ENCODE assay signal across 10 cellular contexts in the genomic region with DNA sequence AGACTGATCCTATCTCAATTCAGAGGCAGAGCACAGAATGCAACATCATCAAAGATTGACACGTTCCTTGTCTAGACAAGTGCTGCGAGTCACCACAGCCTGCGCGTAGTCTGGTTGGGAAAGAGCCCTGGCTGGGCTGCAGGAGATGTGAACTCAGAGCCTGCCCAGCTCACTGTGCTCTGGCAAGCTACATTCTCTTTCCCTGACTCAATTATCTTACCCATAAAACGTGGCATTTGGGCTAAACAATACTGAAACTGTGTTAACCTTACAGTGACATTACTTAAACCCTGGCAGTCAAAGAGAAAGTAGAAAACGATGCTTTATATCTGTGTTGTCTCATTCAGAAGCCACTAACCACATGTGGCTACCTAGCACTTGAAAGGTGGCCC. TPM values are rescaled to one million over a fixed set of nuclear protein-coding genes. Genes with fewer than 3 reads are reported as not detected.
DNase-seq lines count a peak whose midpoint lies in the region; ATAC-seq and TF ChIP-seq lines count a peak whose summit lies in the region.
"Had no signal": no experiment of that assay in that cellular context is flagged by ENCODE, and none has a peak within 500 bp of the region (broad histone marks: within the 10 kb centered on the region; RNA-seq: fewer than 3 reads in every experiment).

No MANE protein-coding gene starts in this region.

- no peak overlapping the region for H2AFZ ChIP-seq in mesenchymal stem cell (ENCODE audit: low read depth, low read length)

- peaks cover 5 to 42% of the 10 kb centered on the region in 2 donors for H3K36me3 Mint-ChIP-seq in activated naive CD4-positive, alpha-beta T cell treated with anti-CD3 and anti-CD28 coated beads, Interleukin-2, amount 50 U/mL, for 72 hours

- H3K23ac ChIP-seq in mesenchymal stem cell (ENCODE audit: low read length in 2 of 2): no peak overlapping the region

- H3K27ac Mint-ChIP-seq in activated naive CD4-positive, alpha-beta T cell treated with anti-CD3 and anti-CD28 coated beads, Interleukin-2, amount 50 U/mL, for 72 hours: peak overlapping the region in 1 of 2 donors; percentile 70

- H3K27me3 ChIP-seq in mesenchymal stem cell (ENCODE audit: control insufficient read depth in 1 of 2, insufficient read depth in 1 of 2, low read length in 2 of 2): peaks cover 0 to 82% of the 10 kb centered on the region in 2 experiments

- H3K4me1 ChIP-seq in mesenchymal stem cell (ENCODE audit: control insufficient read depth, insufficient read depth, low read depth, low read length): peaks cover 15% of the 10 kb centered on the region
- H3K4me1 ChIP-seq: Caco-2 had no signal

- peaks cover 12 to 15% of the 10 kb centered on the region in 2 donors for H3K9me3 Mint-ChIP-seq in activated naive CD4-positive, alpha-beta T cell treated with anti-CD3 and anti-CD28 coated beads, Interleukin-2, amount 50 U/mL, for 72 hours

- no peak overlapping the region for H2BK5ac ChIP-seq in mesenchymal stem cell (ENCODE audit: low read depth, low read length, poor library complexity, severe bottlenecking)

- no peak overlapping the region for H4K91ac ChIP-seq in mesenchymal stem cell (ENCODE audit: low read length)

- H3K18ac ChIP-seq in mesenchymal stem cell (ENCODE audit: low read depth in 1 of 2, low read length in 2 of 2): no peak overlapping the region

- H3K9ac ChIP-seq in mesenchymal stem cell (ENCODE audit: low read length): no peak overlapping the region

- H3K4ac ChIP-seq in mesenchymal stem cell (ENCODE audit: low read depth in 1 of 2, low read length in 2 of 2): no peak overlapping the region

- H3K27ac ChIP-seq in mesenchymal stem cell (ENCODE audit: low read length, poor library complexity, severe bottlenecking) (peak overlapping the region; percentile 35), coronary artery (no peak overlapping the region)

- H3K4me2 ChIP-seq in mesenchymal stem cell (ENCODE audit: low read length, poor library complexity, severe bottlenecking): no peak overlapping the region

- peak; percentile 74 to 77 for ATAC-seq in activated naive CD4-positive, alpha-beta T cell treated with anti-CD3 and anti-CD28 coated beads, Interleukin-2, amount 50 U/mL, for 72 hours
- ATAC-seq in HG03342 (IDR thresholded peaks at IDR 0.05; ENCODE audit: unreplicated experiment) (no peak), GM18502 (IDR thresholded peaks at IDR 0.05; ENCODE audit: poor library complexity, unreplicated experiment) (no peak)

- H3K9me3 ChIP-seq in mesenchymal stem cell (ENCODE audit: control insufficient read depth, low read length): peaks cover 3% of the 10 kb centered on the region
- H3K9me3 ChIP-seq: Caco-2 had no signal

- WGBS in mesenchymal stem cell: 3% methylated on average over 6 of the region's 6 CpGs

- no peak overlapping the region for H3K4me3 ChIP-seq in mesenchymal stem cell (ENCODE audit: insufficient read depth in 1 of 2, low read depth in 1 of 2, low read length in 2 of 2)
- H3K4me3 ChIP-seq in coronary artery: no peak overlapping the region

- H4K8ac ChIP-seq in mesenchymal stem cell (ENCODE audit: low read length): no peak overlapping the region

- H2BK120ac ChIP-seq in mesenchymal stem cell (ENCODE audit: low read depth, low read length): no peak overlapping the region

- no peak overlapping the region for H2BK15ac ChIP-seq in mesenchymal stem cell (ENCODE audit: low read depth, poor library complexity, severe bottlenecking)

- no peak for TF ChIP-seq CTCF in coronary artery (IDR thresholded peaks at IDR 0.05)

- no peak overlapping the region for H2AK5ac ChIP-seq in mesenchymal stem cell (ENCODE audit: low read length, severe bottlenecking)

- DNase-seq in A172 (ENCODE audit: low spot score) (peak; percentile 88), HT1080 (ENCODE audit: low read depth) (peak; percentile 78), mesenchymal stem cell (peak; percentile 90), coronary artery (ENCODE audit: low spot score) (no peak), NCI-H2227 treated with DMSO at 0.1 percent for 48 hours (lab: John Stamatoyannopoulos, UW) (no peak)
- peak; percentile 49 to 62 for DNase-seq in activated naive CD4-positive, alpha-beta T cell treated with anti-CD3 and anti-CD28 coated beads, Interleukin-2, amount 50 U/mL, for 72 hours (ENCODE audit: low spot score in 2 of 2)
- DNase-seq: activated gamma-delta T cell, Caco-2 had no signal

- H3K14ac ChIP-seq in mesenchymal stem cell (ENCODE audit: low read length in 2 of 2): no peak overlapping the region

- H3K36me3 ChIP-seq in mesenchymal stem cell (ENCODE audit: control insufficient read depth in 1 of 2, insufficient read depth in 2 of 2, low read depth in 1 of 2, low read length in 2 of 2): no peaks in the 10 kb centered on the region

- no peak overlapping the region for H2BK12ac ChIP-seq in mesenchymal stem cell (ENCODE audit: low read length in 2 of 2)

- no peaks in the 10 kb centered on the region for H3K79me1 ChIP-seq in mesenchymal stem cell (replicated peaks; ENCODE audit: low read length, poor library complexity, severe bottlenecking)

RNA-seq across cellular contexts. Expression of a gene that starts 55.5 kb away (rescaled TPM):
- 21.2 and 24.1 TPM in 2 replicates for total RNA-seq in A172 (2014; rRNA removed; shearing (Covaris generic))
- 50.5 and 60.8 TPM in 2 replicates for total RNA-seq in HT1080 (2014; rRNA removed; shearing (Covaris generic))
- polyA plus RNA-seq in HT1080 (2015; cell fraction: cytosol; rRNA removed): 57.5 and 63.6 TPM in 2 replicates
- 97.6 and 116 TPM in 2 replicates for polyA plus RNA-seq in HT1080 (2015; cell fraction: nucleus; rRNA removed)
- under 1 TPM; 0.41 to 0.49 TPM for total RNA-seq in activated naive CD4-positive, alpha-beta T cell treated with anti-CD3 and anti-CD28 coated beads, Interleukin-2, amount 50 U/mL, for 72 hours
- polyA plus RNA-seq in mesenchymal stem cell (2013, experiment 1 of 2): 52.0 TPM
- polyA plus RNA-seq in mesenchymal stem cell (2013, experiment 2 of 2): 47.8 TPM

Comparison
In these comparisons a context has a peak if more than half of its experiments do, and no peak if none do; other contexts are left out.
1. DNase-seq: peak in A172 (single experiment), HT1080 (single experiment), activated naive CD4-positive, alpha-beta T cell treated with anti-CD3 and anti-CD28 coated beads, Interleukin-2, amount 50 U/mL, for 72 hours (2 of 2) and mesenchymal stem cell (single experiment); none in coronary artery (single experiment) and NCI-H2227 treated with DMSO at 0.1 percent for 48 hours (single experiment).
2. ATAC-seq: peak in activated naive CD4-positive, alpha-beta T cell treated with anti-CD3 and anti-CD28 coated beads, Interleukin-2, amount 50 U/mL, for 72 hours (2 of 2); none in HG03342 (single experiment) and GM18502 (single experiment).
3. RNA of a gene that starts 55.5 kb away (total RNA-seq): 50.5 to 60.8 TPM in HT1080 and 21.2 to 24.1 TPM in A172; 0.41 to 0.49 TPM in activated naive CD4-positive, alpha-beta T cell treated with anti-CD3 and anti-CD28 coated beads, Interleukin-2, amount 50 U/mL, for 72 hours; every median in the first group is over 10 times any median in the second.